9 cellular contexts compared by ENCODE assay signal in the genomic region with DNA sequence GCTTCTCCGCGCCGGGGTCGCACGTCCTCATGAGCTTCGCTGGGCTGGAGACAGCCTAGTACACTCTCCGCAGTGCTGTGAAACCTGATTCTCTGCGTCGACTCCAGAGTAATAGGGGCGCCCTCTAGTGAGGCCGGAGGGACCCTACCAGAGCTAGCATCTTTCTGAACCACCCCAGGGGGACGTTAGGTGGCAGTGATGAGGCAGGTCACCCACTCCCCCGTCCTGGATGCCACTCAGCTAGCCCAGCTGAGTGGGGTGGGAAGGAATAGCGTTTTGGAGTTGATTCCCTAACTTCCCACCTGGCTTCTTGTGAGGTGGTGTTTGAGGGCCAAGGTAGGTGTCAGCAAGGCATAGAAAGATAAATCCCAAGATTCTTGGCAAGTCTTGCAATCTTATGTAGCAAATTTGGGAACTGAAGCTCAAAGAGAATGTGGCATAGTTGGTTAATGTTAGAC. TPM values are rescaled to one million over a fixed set of nuclear protein-coding genes. Genes with fewer than 3 reads are reported as not detected.
DNase-seq lines count a peak whose midpoint lies in the region; ATAC-seq and TF ChIP-seq lines count a peak whose summit lies in the region.
"Had no signal": no experiment of that assay in that cellular context is flagged by ENCODE, and none has a peak within 500 bp of the region (broad histone marks: within the 10 kb centered on the region; RNA-seq: fewer than 3 reads in every experiment).

No MANE protein-coding gene starts in this region.

- H3K4me1 ChIP-seq in muscle layer of colon (ENCODE audit: insufficient read depth, low read length), result peaks cover 12% of the 10 kb centered on the region

- peak overlapping the region; percentile 12 to 43 for H3K4me3 ChIP-seq in muscle layer of colon (ENCODE audit: low read depth in 1 of 2, low read length in 2 of 2)

- H3K9me3 ChIP-seq in muscle layer of colon (ENCODE audit: low read length), result no peaks in the 10 kb centered on the region

- no peak overlapping the region for H3K9ac ChIP-seq in muscle layer of colon (ENCODE audit: low read length)

- intact Hi-C loops in Calu3 (cut with micrococcal nuclease; ENCODE audit: unreplicated experiment), result no loop called here

- no peaks in the 10 kb centered on the region for H3K9me3 Mint-ChIP-seq in Calu3 (ENCODE audit: low read depth, unreplicated experiment)

- no peak overlapping the region for H3K27ac Mint-ChIP-seq in Calu3 (ENCODE audit: unreplicated experiment)

- TF ChIP-seq CTCF in Calu3 (IDR thresholded peaks at IDR 0.05; ENCODE audit: unreplicated experiment), result peak; percentile 87

- CTCF ChIA-PET in Calu3 (lab: Charles Lee), result interaction anchor here (0.6 to 1.6 kb wide), 18 partner anchors 8 to 265 kb away, joined by 3 to 15 read pairs (median 4); a partner anchor contains a TSS

- no peak overlapping the region for H3K4me3 Mint-ChIP-seq in Calu3 (ENCODE audit: low read depth, unreplicated experiment)

- peaks cover 21% of the 10 kb centered on the region for H3K4me1 Mint-ChIP-seq in Calu3 (ENCODE audit: low read depth, unreplicated experiment)

- H3K27me3 Mint-ChIP-seq in Calu3 (ENCODE audit: unreplicated experiment), result peaks cover 60% of the 10 kb centered on the region

- DNase-seq in Calu3 (peak; percentile 89), HUDEP-2 (lab: John Stamatoyannopoulos, UW; ENCODE audit: unreplicated experiment in 76 of 76) (peak in 72 of 76 experiments; percentile 11 to 86 (median 71)), NOMO-1 treated with DMSO at 0.1 percent for 48 hours (lab: John Stamatoyannopoulos, UW; ENCODE audit: unreplicated experiment) (peak; percentile 85), epidermal melanocyte (ENCODE audit: insufficient read length, low spot score) (peak; percentile 98)
- peak; percentile 49 to 62 (median 58) for DNase-seq in activated CD8-positive, alpha-beta memory T cell treated with anti-CD3 and anti-CD28 coated beads for 48 hours (ENCODE audit: low read depth in 2 of 3, low spot score in 2 of 3)
- DNase-seq in stimulated activated CD8-positive, alpha-beta memory T cell treated with anti-CD3 and anti-CD28 coated beads, Interleukin-4, amount 100 ng/mL, for 4 hours (ENCODE audit: low read depth in 2 of 2, low spot score in 1 of 2), result peak; percentile 64 to 65

- no peaks in the 10 kb centered on the region for H3K36me3 ChIP-seq in muscle layer of colon (ENCODE audit: insufficient read depth, low read length)

- peaks cover 48 to 57% of the 10 kb centered on the region in 2 donors for H3K27me3 ChIP-seq in muscle layer of colon (ENCODE audit: control insufficient read depth in 1 of 2, insufficient read depth in 2 of 2, low read length in 2 of 2)

- peak; percentile 94 for ATAC-seq in GM21423 (IDR thresholded peaks at IDR 0.05; ENCODE audit: unreplicated experiment)

- peaks cover 5% of the 10 kb centered on the region for H3K36me3 Mint-ChIP-seq in Calu3 (ENCODE audit: insufficient read depth, unreplicated experiment)

- no TSS peak for BruUV-seq in Calu3 (replicated peaks; lab: Mats Ljungman, UMichigan)

- H3K27ac ChIP-seq in muscle layer of colon (ENCODE audit: low read depth, low read length), result no peak overlapping the region
- H3K27ac ChIP-seq: skin epidermis had no signal

RNA-seq across cellular contexts. Expression of a gene that starts 4.0 kb away (rescaled TPM):
- total RNA-seq in Calu3 (2022), result 0.34 TPM in 1 of 2 replicates, not detected in the other

RNA-seq across cellular contexts. Expression of a gene that starts 4.2 kb away (rescaled TPM):
- 0.21 and 1.2 TPM in 2 replicates for total RNA-seq in Calu3 (2022)

RNA-seq across cellular contexts. Expression of a gene that starts 11.5 kb away (rescaled TPM):
- not detected in 2 replicates for total RNA-seq in Calu3 (2022)

RNA-seq across cellular contexts. Expression of a gene that starts 11.6 kb away (rescaled TPM):
- 1.2 and 1.4 TPM in 2 replicates for total RNA-seq in Calu3 (2022)
